In the genomic region with DNA sequence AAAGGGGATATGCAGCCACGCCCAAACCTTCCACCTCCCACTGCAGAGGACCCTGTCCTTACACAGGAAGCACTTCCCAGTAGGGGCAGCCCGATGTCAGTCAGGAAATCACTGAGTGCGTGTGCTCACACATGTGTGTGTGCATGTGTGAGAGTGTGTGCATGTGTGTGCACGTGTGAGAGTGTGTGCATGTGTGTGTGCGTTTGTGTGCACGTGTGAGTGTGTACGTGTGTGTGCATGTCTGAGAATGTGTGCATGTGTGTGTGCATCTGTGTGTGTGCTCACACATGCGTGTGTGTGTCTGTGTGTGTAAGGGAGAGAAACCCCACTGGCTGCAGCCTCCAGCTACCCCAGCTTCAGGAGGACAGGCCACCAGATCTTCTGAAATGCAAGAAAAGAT, we compare ENCODE assay signal across 2 cellular contexts.
TF ChIP-seq lines count a peak whose summit lies in the region.

No MANE protein-coding gene starts in this region.

TF ChIP-seq in HepG2, 621 proteins besides CTCF, POLR2A, EP300 and RAD21:
- TF ChIP-seq RELA (CRISPR knock-in tag; IDR thresholded peaks at IDR 0.05) = no peak
- TF ChIP-seq, protein P1, sequence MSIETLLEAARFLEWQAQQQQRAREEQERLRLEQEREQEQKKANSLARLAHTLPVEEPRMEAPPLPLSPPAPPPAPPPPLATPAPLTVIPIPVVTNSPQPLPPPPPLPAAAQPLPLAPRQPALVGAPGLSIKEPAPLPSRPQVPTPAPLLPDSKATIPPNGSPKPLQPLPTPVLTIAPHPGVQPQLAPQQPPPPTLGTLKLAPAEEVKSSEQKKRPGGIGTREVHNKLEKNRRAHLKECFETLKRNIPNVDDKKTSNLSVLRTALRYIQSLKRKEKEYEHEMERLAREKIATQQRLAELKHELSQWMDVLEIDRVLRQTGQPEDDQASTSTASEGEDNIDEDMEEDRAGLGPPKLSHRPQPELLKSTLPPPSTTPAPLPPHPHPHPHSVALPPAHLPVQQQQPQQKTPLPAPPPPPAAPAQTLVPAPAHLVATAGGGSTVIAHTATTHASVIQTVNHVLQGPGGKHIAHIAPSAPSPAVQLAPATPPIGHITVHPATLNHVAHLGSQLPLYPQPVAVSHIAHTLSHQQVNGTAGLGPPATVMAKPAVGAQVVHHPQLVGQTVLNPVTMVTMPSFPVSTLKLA (IDR thresholded peaks at IDR 0.05) = peak; percentile 98
- no peak for TF ChIP-seq HOXD1 (CRISPR knock-in tag; IDR thresholded peaks at IDR 0.05)
- no peak for TF ChIP-seq ZNF20 (CRISPR knock-in tag; IDR thresholded peaks at IDR 0.05)
- no peak for TF ChIP-seq JUND (CRISPR knock-in tag; IDR thresholded peaks at IDR 0.05)
- no peak for TF ChIP-seq RBM22 (optimal IDR thresholded peaks at IDR 0.05; ENCODE audit: low read length)
- TF ChIP-seq POGZ (CRISPR knock-in tag; IDR thresholded peaks at IDR 0.05) = no peak
- TF ChIP-seq U2AF2 (IDR thresholded peaks at IDR 0.05; ENCODE audit: low read depth, low read length) = no peak

TF ChIP-seq in GM12878, 131 proteins besides CTCF, POLR2A, EP300 and RAD21:
- TF ChIP-seq, protein P2, sequence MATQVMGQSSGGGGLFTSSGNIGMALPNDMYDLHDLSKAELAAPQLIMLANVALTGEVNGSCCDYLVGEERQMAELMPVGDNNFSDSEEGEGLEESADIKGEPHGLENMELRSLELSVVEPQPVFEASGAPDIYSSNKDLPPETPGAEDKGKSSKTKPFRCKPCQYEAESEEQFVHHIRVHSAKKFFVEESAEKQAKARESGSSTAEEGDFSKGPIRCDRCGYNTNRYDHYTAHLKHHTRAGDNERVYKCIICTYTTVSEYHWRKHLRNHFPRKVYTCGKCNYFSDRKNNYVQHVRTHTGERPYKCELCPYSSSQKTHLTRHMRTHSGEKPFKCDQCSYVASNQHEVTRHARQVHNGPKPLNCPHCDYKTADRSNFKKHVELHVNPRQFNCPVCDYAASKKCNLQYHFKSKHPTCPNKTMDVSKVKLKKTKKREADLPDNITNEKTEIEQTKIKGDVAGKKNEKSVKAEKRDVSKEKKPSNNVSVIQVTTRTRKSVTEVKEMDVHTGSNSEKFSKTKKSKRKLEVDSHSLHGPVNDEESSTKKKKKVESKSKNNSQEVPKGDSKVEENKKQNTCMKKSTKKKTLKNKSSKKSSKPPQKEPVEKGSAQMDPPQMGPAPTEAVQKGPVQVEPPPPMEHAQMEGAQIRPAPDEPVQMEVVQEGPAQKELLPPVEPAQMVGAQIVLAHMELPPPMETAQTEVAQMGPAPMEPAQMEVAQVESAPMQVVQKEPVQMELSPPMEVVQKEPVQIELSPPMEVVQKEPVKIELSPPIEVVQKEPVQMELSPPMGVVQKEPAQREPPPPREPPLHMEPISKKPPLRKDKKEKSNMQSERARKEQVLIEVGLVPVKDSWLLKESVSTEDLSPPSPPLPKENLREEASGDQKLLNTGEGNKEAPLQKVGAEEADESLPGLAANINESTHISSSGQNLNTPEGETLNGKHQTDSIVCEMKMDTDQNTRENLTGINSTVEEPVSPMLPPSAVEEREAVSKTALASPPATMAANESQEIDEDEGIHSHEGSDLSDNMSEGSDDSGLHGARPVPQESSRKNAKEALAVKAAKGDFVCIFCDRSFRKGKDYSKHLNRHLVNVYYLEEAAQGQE (IDR thresholded peaks at IDR 0.05; ENCODE audit: low read depth, low read length) = no peak
- TF ChIP-seq, protein P3, sequence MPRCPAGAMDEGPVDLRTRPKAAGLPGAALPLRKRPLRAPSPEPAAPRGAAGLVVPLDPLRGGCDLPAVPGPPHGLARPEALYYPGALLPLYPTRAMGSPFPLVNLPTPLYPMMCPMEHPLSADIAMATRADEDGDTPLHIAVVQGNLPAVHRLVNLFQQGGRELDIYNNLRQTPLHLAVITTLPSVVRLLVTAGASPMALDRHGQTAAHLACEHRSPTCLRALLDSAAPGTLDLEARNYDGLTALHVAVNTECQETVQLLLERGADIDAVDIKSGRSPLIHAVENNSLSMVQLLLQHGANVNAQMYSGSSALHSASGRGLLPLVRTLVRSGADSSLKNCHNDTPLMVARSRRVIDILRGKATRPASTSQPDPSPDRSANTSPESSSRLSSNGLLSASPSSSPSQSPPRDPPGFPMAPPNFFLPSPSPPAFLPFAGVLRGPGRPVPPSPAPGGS (IDR thresholded peaks at IDR 0.05; ENCODE audit: borderline replicate concordance, insufficient read depth, low read depth, low read length, poor library complexity, severe bottlenecking) = peak; percentile 91
TF ChIP-seq in GM12878: peak in this region for 1.
